ENCODE assay signal across 21 cellular contexts in the genomic region with DNA sequence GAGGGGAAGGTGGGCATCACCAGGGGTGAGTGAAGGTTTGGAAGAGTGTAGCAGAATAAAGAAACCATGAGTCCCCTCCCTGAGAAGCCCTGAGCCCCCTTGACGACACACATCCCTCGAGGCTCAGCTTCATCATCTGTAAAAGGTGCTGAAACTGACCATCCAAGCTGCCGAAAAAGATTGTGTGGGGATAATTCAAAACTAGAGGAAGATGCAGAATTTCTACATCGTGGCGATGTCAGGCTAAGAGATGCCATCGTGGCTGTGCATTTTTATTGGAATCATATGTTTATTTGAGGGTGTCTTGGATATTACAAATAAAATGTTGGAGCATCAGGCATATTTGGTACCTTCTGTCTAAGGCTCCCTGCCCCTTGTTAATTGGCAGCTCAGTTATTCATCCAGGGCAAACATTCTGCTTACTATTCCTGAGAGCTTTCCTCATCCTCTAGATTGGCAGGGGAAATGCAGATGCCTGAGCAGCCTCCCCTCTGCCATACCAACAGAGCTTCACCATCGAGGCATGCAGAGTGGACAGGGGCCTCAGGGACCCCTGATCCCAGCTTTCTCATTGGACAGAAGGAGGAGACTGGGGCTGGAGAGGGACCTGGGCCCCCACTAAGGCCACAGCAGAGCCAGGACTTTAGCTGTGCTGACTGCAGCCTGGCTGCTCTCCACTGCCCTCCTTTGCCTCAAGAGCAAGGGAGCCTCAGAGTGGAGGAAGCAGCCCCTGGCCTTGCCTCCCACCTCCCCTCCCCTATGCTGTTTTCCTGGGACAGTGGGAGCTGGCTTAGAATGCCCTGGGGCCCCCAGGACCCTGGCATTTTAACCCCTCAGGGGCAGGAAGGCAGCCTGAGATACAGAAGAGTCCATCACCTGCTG. TPM values are rescaled to one million over a fixed set of nuclear protein-coding genes. Genes with fewer than 3 reads are reported as not detected.
DNase-seq lines count a peak whose midpoint lies in the region; ATAC-seq and TF ChIP-seq lines count a peak whose summit lies in the region.
"Had no signal": no experiment of that assay in that cellular context is flagged by ENCODE, and none has a peak within 500 bp of the region (broad histone marks: within the 10 kb centered on the region; RNA-seq: fewer than 3 reads in every experiment).

No MANE protein-coding gene starts in this region.

- no peak overlapping the region for H3K4me2 ChIP-seq in neuronal stem cell (ENCODE audit: insufficient read depth, low read length, poor library complexity, severe bottlenecking)

- H4K91ac ChIP-seq in neuronal stem cell (ENCODE audit: low read depth, low read length, poor library complexity): no peak overlapping the region

- H3K27ac ChIP-seq in coronary artery: no peak overlapping the region
- H3K27ac ChIP-seq in neuronal stem cell (replicated peaks; ENCODE audit: low read length): no peak overlapping the region
- H3K27ac ChIP-seq in dorsolateral prefrontal cortex: no peak overlapping the region
- H3K27ac ChIP-seq: 22Rv1, Peyer's patch had no signal

- peaks cover 36% of the 10 kb centered on the region for H3K4me1 Mint-ChIP-seq in activated CD4-positive, alpha-beta T cell treated with anti-CD3 and anti-CD28 coated beads for 36 hours
- H3K4me1 Mint-ChIP-seq in activated CD4-positive, alpha-beta T cell treated with anti-CD3 and anti-CD28 coated beads, Interleukin-2, amount 10 ng/mL, durations not matched to agents 7 days and 5 days: no peaks in the 10 kb centered on the region
- H3K4me1 Mint-ChIP-seq: CD8-positive, alpha-beta memory T cell had no signal

- no peaks in the 10 kb centered on the region for H3K79me1 ChIP-seq in neuronal stem cell (ENCODE audit: low read depth, low read length)

- no peak for DNase-seq in activated CD4-positive, alpha-beta T cell treated with anti-CD3 and anti-CD28 coated beads for 36 hours
- no peak for DNase-seq in activated CD4-positive, alpha-beta T cell treated with anti-CD3 and anti-CD28 coated beads, Interleukin-2, amount 10 ng/mL, durations not matched to agents 7 days and 5 days
- peak; percentile 25 for DNase-seq in H7
- peak; percentile 38 for DNase-seq in coronary artery (ENCODE audit: low spot score)
- no peak for DNase-seq in neuronal stem cell (ENCODE audit: low spot score)
- no peak for DNase-seq in dorsolateral prefrontal cortex
- DNase-seq in NCI-H774 (lab: John Stamatoyannopoulos, UW): no peak
- DNase-seq: CD8-positive, alpha-beta memory T cell; DND-41; GF-D8; MM.1S; NCI-H1105; NCI-H187 treated with DMSO at 0.1 percent for 48 hours; NCI-H2171 treated with DMSO at 0.1 percent for 48 hours; Peyer's patch; Right ventricle myocardium superior had no signal

- H3K36me3 ChIP-seq in H7 (replicated peaks; ENCODE audit: control insufficient read depth, insufficient read depth, low read length) (no peaks in the 10 kb centered on the region), neuronal stem cell (replicated peaks in 1 of 2; ENCODE audit: control insufficient read depth in 2 of 2, insufficient read depth in 2 of 2, low read length in 2 of 2) (no peaks in the 10 kb centered on the region)
- H3K36me3 ChIP-seq: Peyer's patch had no signal

- H2BK15ac ChIP-seq in neuronal stem cell (ENCODE audit: low read length): no peak overlapping the region

- no peaks in the 10 kb centered on the region for H3K9me3 Mint-ChIP-seq in activated CD4-positive, alpha-beta T cell treated with anti-CD3 and anti-CD28 coated beads for 36 hours (ENCODE audit: low read depth)
- no peaks in the 10 kb centered on the region for H3K9me3 Mint-ChIP-seq in activated CD4-positive, alpha-beta T cell treated with anti-CD3 and anti-CD28 coated beads, Interleukin-2, amount 10 ng/mL, durations not matched to agents 7 days and 5 days
- H3K9me3 Mint-ChIP-seq: CD8-positive, alpha-beta memory T cell had no signal

- H3K9ac ChIP-seq in neuronal stem cell (ENCODE audit: low read depth, low read length, poor library complexity): no peak overlapping the region

- no peak overlapping the region for H3K18ac ChIP-seq in neuronal stem cell (ENCODE audit: low read length)

- H2AFZ ChIP-seq in neuronal stem cell (ENCODE audit: low read length): no peak overlapping the region

- peak overlapping the region; percentile 29 for H2BK120ac ChIP-seq in neuronal stem cell (ENCODE audit: low read depth, low read length)

- no peak overlapping the region for H2AK5ac ChIP-seq in neuronal stem cell (ENCODE audit: low read depth, low read length)

- ATAC-seq in activated CD4-positive, alpha-beta T cell treated with anti-CD3 and anti-CD28 coated beads for 36 hours: no peak
- no peak for ATAC-seq in GM19463 (IDR thresholded peaks at IDR 0.05; ENCODE audit: unreplicated experiment)
- ATAC-seq: HCT116 had no signal

- H2BK5ac ChIP-seq in neuronal stem cell (ENCODE audit: low read length): no peak overlapping the region

- H4K8ac ChIP-seq in neuronal stem cell (ENCODE audit: low read depth, low read length): no peak overlapping the region

- H2BK12ac ChIP-seq in neuronal stem cell (ENCODE audit: low read length): no peak overlapping the region

- H3K14ac ChIP-seq in neuronal stem cell (ENCODE audit: low read length): no peak overlapping the region

- no peak overlapping the region for H3K4ac ChIP-seq in neuronal stem cell (ENCODE audit: low read length)

- intact Hi-C loops in activated CD4-positive, alpha-beta T cell treated with anti-CD3 and anti-CD28 coated beads for 36 hours (cut with DNase I, micrococcal nuclease): no loop called here
- intact Hi-C loops in dorsolateral prefrontal cortex (cut with DNase I): no loop called here

- peaks cover 36% of the 10 kb centered on the region for H3K36me3 Mint-ChIP-seq in activated CD4-positive, alpha-beta T cell treated with anti-CD3 and anti-CD28 coated beads for 36 hours (ENCODE audit: low read depth)
- no peaks in the 10 kb centered on the region for H3K36me3 Mint-ChIP-seq in activated CD4-positive, alpha-beta T cell treated with anti-CD3 and anti-CD28 coated beads, Interleukin-2, amount 10 ng/mL, durations not matched to agents 7 days and 5 days (ENCODE audit: low read depth)
- H3K36me3 Mint-ChIP-seq: CD8-positive, alpha-beta memory T cell had no signal

- H3K27ac Mint-ChIP-seq in activated CD4-positive, alpha-beta T cell treated with anti-CD3 and anti-CD28 coated beads for 36 hours: peak overlapping the region; percentile 87
- no peak overlapping the region for H3K27ac Mint-ChIP-seq in activated CD4-positive, alpha-beta T cell treated with anti-CD3 and anti-CD28 coated beads, Interleukin-2, amount 10 ng/mL, durations not matched to agents 7 days and 5 days
- H3K27ac Mint-ChIP-seq: CD8-positive, alpha-beta memory T cell had no signal

- no peaks in the 10 kb centered on the region for H3K27me3 ChIP-seq in H7 (ENCODE audit: control insufficient read depth, insufficient read depth, low read length)
- no peaks in the 10 kb centered on the region for H3K27me3 ChIP-seq in neuronal stem cell (ENCODE audit: control insufficient read depth in 3 of 3, insufficient read depth in 3 of 3, low read depth in 1 of 3, low read length in 3 of 3)
- H3K27me3 ChIP-seq in dorsolateral prefrontal cortex: peaks cover 0 to 4% (median 0%) of the 10 kb centered on the region in 45 donors
- H3K27me3 ChIP-seq: Peyer's patch had no signal

- H3K4me3 Mint-ChIP-seq in activated CD4-positive, alpha-beta T cell treated with anti-CD3 and anti-CD28 coated beads for 36 hours: no peak overlapping the region
- H3K4me3 Mint-ChIP-seq in activated CD4-positive, alpha-beta T cell treated with anti-CD3 and anti-CD28 coated beads, Interleukin-2, amount 10 ng/mL, durations not matched to agents 7 days and 5 days: no peak overlapping the region
- H3K4me3 Mint-ChIP-seq: CD8-positive, alpha-beta memory T cell had no signal

- CTCF ChIA-PET in activated CD4-positive, alpha-beta T cell treated with anti-CD3 and anti-CD28 coated beads for 36 hours (lab: Charles Lee): interaction anchor here (1.1 to 1.6 kb wide), 4 partner anchors 9 to 40 kb away, joined by 3 to 4 read pairs (median 4); no protein-coding TSS in a partner anchor
- CTCF ChIA-PET in activated CD4-positive, alpha-beta T cell treated with anti-CD3 and anti-CD28 coated beads, Interleukin-2, amount 10 ng/mL, durations not matched to agents 7 days and 5 days (lab: Charles Lee): interaction anchor here (1.5 kb wide), 1 partner anchor 14 kb away, joined by 3 read pairs; the partner anchor contains the start of gene SERPINA2

- POLR2A ChIA-PET in activated CD4-positive, alpha-beta T cell treated with anti-CD3 and anti-CD28 coated beads for 36 hours (lab: Charles Lee): interaction anchor here (0.8 to 1.3 kb wide), 2 partner anchors 9 to 11 kb away, joined by 3 to 5 read pairs; no protein-coding TSS in a partner anchor
- POLR2A ChIA-PET in activated CD4-positive, alpha-beta T cell treated with anti-CD3 and anti-CD28 coated beads, Interleukin-2, amount 10 ng/mL, durations not matched to agents 7 days and 5 days (lab: Charles Lee): no interaction called here

- H3K4me3 ChIP-seq in H7 (ENCODE audit: insufficient read depth, low read depth, low read length) (no peak overlapping the region), coronary artery (no peak overlapping the region), neuronal stem cell (ENCODE audit: low read length in 2 of 2) (no peak overlapping the region), dorsolateral prefrontal cortex (no peak overlapping the region)
- H3K4me3 ChIP-seq: Peyer's patch had no signal

- no peaks in the 10 kb centered on the region for H3K9me3 ChIP-seq in neuronal stem cell (replicated peaks in 1 of 2; ENCODE audit: control insufficient read depth in 2 of 2, insufficient read depth in 1 of 2, low read depth in 1 of 2, low read length in 2 of 2)
- H3K9me3 ChIP-seq: Peyer's patch had no signal

- H3K27me3 Mint-ChIP-seq in activated CD4-positive, alpha-beta T cell treated with anti-CD3 and anti-CD28 coated beads for 36 hours: no peaks in the 10 kb centered on the region
- H3K27me3 Mint-ChIP-seq in activated CD4-positive, alpha-beta T cell treated with anti-CD3 and anti-CD28 coated beads, Interleukin-2, amount 10 ng/mL, durations not matched to agents 7 days and 5 days: no peaks in the 10 kb centered on the region

- TF ChIP-seq CTCF in coronary artery (IDR thresholded peaks at IDR 0.05): no peak
- TF ChIP-seq CTCF in dorsolateral prefrontal cortex (IDR thresholded peaks at IDR 0.05 in 54 of 56, conservative IDR thresholded peaks at IDR 0.05 in 2 of 56; ENCODE audit: low read depth in 1 of 56, partially characterized antibody in 56 of 56): no peak

- no peaks in the 10 kb centered on the region for H3K4me1 ChIP-seq in neuronal stem cell (ENCODE audit: control insufficient read depth in 2 of 2, insufficient read depth in 1 of 2, low read depth in 1 of 2, low read length in 2 of 2)

- no peak overlapping the region for H3K23ac ChIP-seq in neuronal stem cell (ENCODE audit: low read depth, low read length, poor library complexity)

- WGBS in neuronal stem cell (ENCODE audit: extremely low coverage in 2 of 2, insufficient read length in 2 of 2, insufficient replicate concordance in 1 of 2), 2 donors: no CpG with 5 or more reads among the region's 7 CpGs

RNA-seq across cellular contexts. Expression of gene SERPINA1, which starts 7.0 kb away (rescaled TPM):
- 100 to 1,000 TPM; 102 to 140 TPM for total RNA-seq in activated CD4-positive, alpha-beta T cell treated with anti-CD3 and anti-CD28 coated beads for 36 hours
- 1 to 10 TPM; 4.1 to 4.4 TPM for total RNA-seq in activated CD4-positive, alpha-beta T cell treated with anti-CD3 and anti-CD28 coated beads, Interleukin-2, amount 10 ng/mL, durations not matched to agents 7 days and 5 days
- total RNA-seq in H7 (2014; rRNA removed; shearing (Covaris generic)): 0.18 TPM in 1 of 2 replicates, not detected in the other
- not detected for polyA plus RNA-seq in neuronal stem cell (2013, experiment 1 of 2)
- polyA plus RNA-seq in neuronal stem cell (2013, experiment 2 of 2): 0.03 TPM
- 10 to 100 TPM in 67 of 120 experiments, 1 to 10 TPM in 53; 1.6 to 94.0 (median 11.0) TPM for total RNA-seq in dorsolateral prefrontal cortex
- polyA plus RNA-seq: CD8-positive, alpha-beta memory T cell had no signal

RNA-seq across cellular contexts. Expression of gene SERPINA2, which starts 14.9 kb away (rescaled TPM):
- not detected for total RNA-seq in activated CD4-positive, alpha-beta T cell treated with anti-CD3 and anti-CD28 coated beads for 36 hours
- not detected for total RNA-seq in activated CD4-positive, alpha-beta T cell treated with anti-CD3 and anti-CD28 coated beads, Interleukin-2, amount 10 ng/mL, durations not matched to agents 7 days and 5 days
- not detected in 2 replicates for total RNA-seq in H7 (2014; rRNA removed; shearing (Covaris generic))
- not detected for polyA plus RNA-seq in neuronal stem cell (2013, experiment 1 of 2)
- not detected for polyA plus RNA-seq in neuronal stem cell (2013, experiment 2 of 2)
- total RNA-seq in dorsolateral prefrontal cortex: not detected
- total RNA-seq: CD8-positive, alpha-beta memory T cell; NCI-H460; Peyer's patch; Right ventricle myocardium superior had no signal
- polyA plus RNA-seq: BJ; CD8-positive, alpha-beta memory T cell had no signal

RNA-seq across cellular contexts. Expression of gene SERPINA6, which starts 58.3 kb away (rescaled TPM):
- total RNA-seq in activated CD4-positive, alpha-beta T cell treated with anti-CD3 and anti-CD28 coated beads for 36 hours: not detected
- total RNA-seq in activated CD4-positive, alpha-beta T cell treated with anti-CD3 and anti-CD28 coated beads, Interleukin-2, amount 10 ng/mL, durations not matched to agents 7 days and 5 days: not detected
- not detected in 2 replicates for total RNA-seq in H7 (2014; rRNA removed; shearing (Covaris generic))
- polyA plus RNA-seq in neuronal stem cell (2013, experiment 1 of 2): not detected
- polyA plus RNA-seq in neuronal stem cell (2013, experiment 2 of 2): not detected
- not detected for total RNA-seq in dorsolateral prefrontal cortex
- total RNA-seq: CD8-positive, alpha-beta memory T cell; NCI-H460; Peyer's patch; Right ventricle myocardium superior had no signal
- polyA plus RNA-seq: BJ; CD8-positive, alpha-beta memory T cell had no signal

Comparison
In these comparisons a context has a peak if more than half of its experiments do, and no peak if none do; other contexts are left out.
1. DNase-seq: peak in H7 (single experiment) and coronary artery (single experiment); none in activated CD4-positive, alpha-beta T cell treated with anti-CD3 and anti-CD28 coated beads for 36 hours (single experiment), activated CD4-positive, alpha-beta T cell treated with anti-CD3 and anti-CD28 coated beads, Interleukin-2, amount 10 ng/mL, durations not matched to agents 7 days and 5 days (single experiment), neuronal stem cell (single experiment), dorsolateral prefrontal cortex (0 of 10) and NCI-H774 (single experiment).